ENCODE assay signal across 32 cellular contexts in the genomic region with DNA sequence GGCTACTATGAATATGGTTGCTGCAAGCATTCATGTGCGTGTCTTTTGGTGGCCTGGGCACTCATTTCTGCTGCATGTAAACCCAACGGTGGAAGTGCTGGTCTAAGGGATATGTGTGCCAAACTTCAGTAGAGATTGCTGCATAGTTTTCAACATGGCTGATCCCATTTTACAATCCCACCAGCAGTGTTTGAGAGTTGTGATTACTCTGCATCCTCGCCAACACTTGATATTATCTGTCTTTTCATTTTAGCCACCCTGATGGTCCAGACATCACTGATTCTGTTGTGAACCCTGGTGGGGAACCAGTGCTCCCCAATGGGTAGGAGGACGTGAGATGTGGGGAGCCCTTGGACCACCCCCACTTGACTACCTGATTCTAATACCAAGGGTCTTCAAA. TPM values are rescaled to one million over a fixed set of nuclear protein-coding genes. Genes with fewer than 3 reads are reported as not detected.
DNase-seq lines count a peak whose midpoint lies in the region; ATAC-seq, FAIRE-seq and TF ChIP-seq lines count a peak whose summit lies in the region.
"Had no signal": no experiment of that assay in that cellular context is flagged by ENCODE, and none has a peak within 500 bp of the region (broad histone marks: within the 10 kb centered on the region; RNA-seq: fewer than 3 reads in every experiment).

No MANE protein-coding gene starts in this region.

- H3K36me3 ChIP-seq in HepG2 (replicated peaks in 1 of 2; ENCODE audit: control insufficient read depth in 1 of 2, insufficient read depth in 2 of 2, low read length in 2 of 2) (no peaks in the 10 kb centered on the region), right lobe of liver (no peaks in the 10 kb centered on the region), K562 (ENCODE audit: control insufficient read depth, insufficient read depth, low read length) (no peaks in the 10 kb centered on the region), osteoblast (ENCODE audit: insufficient read depth, low read length) (no peaks in the 10 kb centered on the region)
- H3K36me3 ChIP-seq: BE2C, BLaER1 had no signal

- no peak for DNase-seq in HepG2 (ENCODE audit: low spot score)
- no peak for DNase-seq in right lobe of liver
- DNase-seq in K562 (ENCODE audit: extremely low read depth in 1 of 4, low spot score in 3 of 4) = no peak
- peak; percentile 32 for DNase-seq in osteoblast (ENCODE audit: insufficient read length, low spot score, missing footprints)
- no peak for DNase-seq in ureter (ENCODE audit: low spot score)
- DNase-seq: 8988T; ACHN; BE2C; C1 segment of cervical spinal cord; CD4-positive, alpha-beta memory T cell; CD4-positive, CD25-positive, alpha-beta regulatory T cell; CD8-positive, alpha-beta memory T cell; COR-L47; DMS 273 treated with DMSO at 0.1 percent for 48 hours; DMS153; DMS53; DMS79; DND-41; EL; GDM1 had no signal

- H3K79me2 ChIP-seq in HepG2 (ENCODE audit: insufficient read depth, low read length) = no peaks in the 10 kb centered on the region
- H3K79me2 ChIP-seq in K562 (ENCODE audit: control insufficient read depth, insufficient read depth, low read length) = no peaks in the 10 kb centered on the region
- no peaks in the 10 kb centered on the region for H3K79me2 ChIP-seq in osteoblast (ENCODE audit: insufficient read depth, low read length)

- H4K20me1 ChIP-seq in HepG2 (ENCODE audit: insufficient read depth, low read length) (no peaks in the 10 kb centered on the region), K562 (replicated peaks; ENCODE audit: control insufficient read depth, insufficient read depth, low read length) (no peaks in the 10 kb centered on the region), osteoblast (ENCODE audit: insufficient read depth, low read length) (no peaks in the 10 kb centered on the region)
- H4K20me1 ChIP-seq: BLaER1 had no signal

- intact Hi-C loops in HepG2 (cut with micrococcal nuclease; ENCODE audit: unreplicated experiment) = no loop called here
- intact Hi-C loops in right lobe of liver (cut with DNase I) = no loop called here
- intact Hi-C loops in K562 (cut with micrococcal nuclease) = no loop called here

- no TSS peak for BruUV-seq in HepG2 (replicated peaks; lab: Mats Ljungman, UMichigan)
- BruUV-seq in K562 (replicated peaks; lab: Mats Ljungman, UMichigan) = no TSS peak

- in situ Hi-C loops in HepG2 (cut with HindIII; ENCODE audit: extremely low pct_ligation_motif_present, low pct_unique_long_range_greater_than_20kb) = no loop called here
- in situ Hi-C loops in K562 (cut with MboI) = no loop called here

- H3K4me1 ChIP-seq in HepG2 (ENCODE audit: insufficient read depth, low read length) (peaks cover 9% of the 10 kb centered on the region; the same call in 1 of the 2 replicates), right lobe of liver (no peaks in the 10 kb centered on the region), K562 (replicated peaks in 1 of 2; ENCODE audit: control insufficient read depth in 2 of 2, insufficient read depth in 2 of 2, low read length in 2 of 2) (peaks cover 11 to 12% of the 10 kb centered on the region in 2 experiments; a peak in 4 of 5 replicates), osteoblast (ENCODE audit: insufficient read depth, low read length) (no peaks in the 10 kb centered on the region)
- H3K4me1 ChIP-seq: BE2C had no signal

- TF ChIP-seq POLR2A in HepG2 (IDR thresholded peaks at IDR 0.05; ENCODE audit: insufficient read depth in 1 of 2, low read depth in 2 of 2, low read length in 2 of 2) (no peak), right lobe of liver (IDR thresholded peaks at IDR 0.05) (no peak), K562 (conservative IDR thresholded peaks at IDR 0.05) (no peak)

- H3K9me3 ChIP-seq in HepG2 (ENCODE audit: low read length) (no peaks in the 10 kb centered on the region), right lobe of liver (no peaks in the 10 kb centered on the region), K562 (replicated peaks; ENCODE audit: control insufficient read depth, insufficient read depth, low read depth, low read length) (no peaks in the 10 kb centered on the region), osteoblast (ENCODE audit: low read depth, low read length) (no peaks in the 10 kb centered on the region)
- H3K9me3 ChIP-seq: BE2C, BLaER1 had no signal

- H2AFZ ChIP-seq in HepG2 (ENCODE audit: low read length) (no peak overlapping the region), K562 (ENCODE audit: low read depth, low read length) (no peak overlapping the region), osteoblast (ENCODE audit: low read length) (no peak overlapping the region)

- POLR2A ChIA-PET in HepG2 (lab: Yijun Ruan, JAX) = no interaction called here
- POLR2A ChIA-PET in K562 (lab: Yijun Ruan, JAX) = interaction anchor here (1.0 to 1.4 kb wide), 3 partner anchors 15 to 32 kb away, joined by 3 to 4 read pairs (median 3); no protein-coding TSS in a partner anchor

- H3K9ac ChIP-seq in HepG2 (ENCODE audit: insufficient read depth, low read depth, low read length) (no peak overlapping the region), K562 (ENCODE audit: insufficient read depth in 1 of 2, low read depth in 2 of 2, low read length in 2 of 2) (no peak overlapping the region)
- H3K9ac ChIP-seq: BLaER1 had no signal

- TF ChIP-seq EP300 in HepG2 (IDR thresholded peaks at IDR 0.05; ENCODE audit: low read depth in 2 of 2, low read length in 2 of 2) (no peak), HepG2 (CRISPR knock-in tag; IDR thresholded peaks at IDR 0.05; ENCODE audit: borderline replicate concordance) (no peak), K562 (IDR thresholded peaks at IDR 0.05; ENCODE audit: low read length) (no peak)

- no peak for TF ChIP-seq CTCF in HepG2 (CRISPR knock-in tag; IDR thresholded peaks at IDR 0.05)
- TF ChIP-seq CTCF in right lobe of liver (IDR thresholded peaks at IDR 0.05) = no peak
- TF ChIP-seq CTCF in K562 (IDR thresholded peaks at IDR 0.05 in 2 of 3, conservative IDR thresholded peaks at IDR 0.05 in 1 of 3; ENCODE audit: insufficient read depth in 2 of 3, low read depth in 1 of 3, low read length in 3 of 3) = no peak
- no peak for TF ChIP-seq CTCF in osteoblast (IDR thresholded peaks at IDR 0.05; ENCODE audit: extremely low read depth, low read depth, low read length)

- FAIRE-seq in HepG2 (lab: Jason Lieb, UNC) (no peak), K562 (lab: Jason Lieb, UNC) (no peak)
- FAIRE-seq: A204.1, GM12878, GM12892, GM18507 had no signal

- H3K27ac ChIP-seq in HepG2 (ENCODE audit: extremely low read length, insufficient read depth, low read length) (no peak overlapping the region), right lobe of liver (no peak overlapping the region), K562 (ENCODE audit: extremely low read depth, low read depth, low read length) (no peak overlapping the region), osteoblast (ENCODE audit: low read depth, low read length) (no peak overlapping the region)
- H3K27ac ChIP-seq: BLaER1 had no signal

- H3K9me1 ChIP-seq in K562 (ENCODE audit: control insufficient read depth, insufficient read depth, low read length) = no peaks in the 10 kb centered on the region

- H3K4me3 ChIP-seq in HepG2 (replicated peaks in 1 of 3; ENCODE audit: insufficient read depth in 1 of 3, low read depth in 2 of 3, low read length in 3 of 3) (no peak overlapping the region), right lobe of liver (no peak overlapping the region), K562 (no peak overlapping the region), osteoblast (ENCODE audit: insufficient read depth, low read length) (no peak overlapping the region)
- H3K4me3 ChIP-seq: BLaER1, GM12878 had no signal

- ATAC-seq in HepG2 (no peak), right lobe of liver (no peak), K562 (no peak), SK-N-SH treated with all-trans-retinoic acid at 6 μM for 48 hours (no peak), HG03097 (IDR thresholded peaks at IDR 0.05; ENCODE audit: low FRiP score, unreplicated experiment) (no peak)
- ATAC-seq: GM12878 had no signal

- peaks cover 1 to 25% of the 10 kb centered on the region in 2 experiments; a peak in 2 of 5 replicates for H3K27me3 ChIP-seq in HepG2 (ENCODE audit: control insufficient read depth in 1 of 2, insufficient read depth in 2 of 2, low read length in 2 of 2)
- H3K27me3 ChIP-seq in right lobe of liver = no peaks in the 10 kb centered on the region
- no peaks in the 10 kb centered on the region for H3K27me3 ChIP-seq in K562 (ENCODE audit: control insufficient read depth in 2 of 2, insufficient read depth in 2 of 2, low read length in 2 of 2)
- H3K27me3 ChIP-seq in osteoblast (ENCODE audit: insufficient read depth, low read length) = no peaks in the 10 kb centered on the region
- H3K27me3 ChIP-seq: BE2C, BLaER1 had no signal

- CTCF ChIA-PET in HepG2 (lab: Yijun Ruan, JAX; ENCODE audit: low intra/inter-chr PET ratio, low total read pairs) (no interaction called here), K562 (lab: Yijun Ruan, JAX; ENCODE audit: low intra/inter-chr PET ratio) (no interaction called here)

- no peak overlapping the region for H3K4me2 ChIP-seq in HepG2 (ENCODE audit: low read depth, low read length)
- H3K4me2 ChIP-seq in K562 (ENCODE audit: insufficient read depth, low read length) = no peak overlapping the region
- H3K4me2 ChIP-seq in osteoblast (ENCODE audit: insufficient read depth, low read length) = no peak overlapping the region
- H3K4me2 ChIP-seq: BLaER1 had no signal

- TF ChIP-seq RAD21 in HepG2 (CRISPR knock-in tag; IDR thresholded peaks at IDR 0.05) (no peak), K562 (CRISPR knock-in tag; conservative IDR thresholded peaks at IDR 0.05 in 1 of 2, IDR thresholded peaks at IDR 0.05 in 1 of 2) (no peak)

- WGBS in HepG2 (ENCODE audit: low lambda C conversion rate) = 18% methylated on average over 4 of the region's 4 CpGs
- WGBS in right lobe of liver (ENCODE audit: insufficient coverage, low coverage, low lambda C conversion rate, missing lambda C conversion rate) = 71% methylated on average over 2 of the region's 4 CpGs
- 31% methylated on average over 4 of the region's 4 CpGs for WGBS in K562 (ENCODE audit: insufficient coverage, low coverage, missing lambda C conversion rate)

RNA-seq across cellular contexts. Expression of a gene that starts 27.5 kb away (rescaled TPM):
- total RNA-seq in HepG2 (2016; rRNA removed; fragmentation: Illumina TruSeq; extraction: Trizol) (not detected in 2 replicates), right lobe of liver (under 1 TPM in 5 of 6 experiments, not detected in 1; 0.05 to 0.37 (median 0.22) TPM), K562 (2014; rRNA removed) (0.41 and 0.45 TPM in 2 replicates), K562 (2014; rRNA removed; fragmentation: Illumina TruSeq; extraction: Trizol) (0.10 and 0.29 TPM in 2 replicates), K562 (2015; rRNA removed; fragmentation: Illumina TruSeq; extraction: Trizol) (0.22 and 0.23 TPM in 2 replicates), K562 (2021) (0.98 and 1.7 TPM in 2 replicates), osteoblast (not detected in 2 replicates), ureter (1.9 TPM)
- total RNA-seq in HepG2 (2016; cell fraction: cytosol; rRNA removed; fragmentation: Illumina TruSeq; extraction: Trizol; ENCODE audit: low read depth) = not detected in 2 replicates
- total RNA-seq in HepG2 (2016; cell fraction: insoluble cytoplasmic fraction; rRNA removed; fragmentation: Illumina TruSeq; extraction: Trizol) = not detected in 2 replicates
- not detected in 2 replicates for total RNA-seq in HepG2 (2016; cell fraction: membrane; rRNA removed; fragmentation: Illumina TruSeq; extraction: Trizol)
- total RNA-seq in HepG2 (2016; cell fraction: nucleus; rRNA removed; fragmentation: Illumina TruSeq; extraction: Trizol) = not detected in 2 replicates
- polyA plus RNA-seq in HepG2 (2011; rRNA removed) (not detected in 2 replicates), K562 (2011; rRNA removed) (1.1 and 1.4 TPM in 2 replicates), K562 (2014; fragmentation: Illumina TruSeq; extraction: Trizol) (0.79 and 1.4 TPM in 2 replicates), K562 (2014; fragmentation: Nextera tagmentation; extraction: Ambion mirVana) (under 1 TPM; 0.01 to 0.03 TPM), K562 (2014; rRNA removed) (0.98 and 1.2 TPM in 2 replicates)
- 0.01 TPM in 1 of 2 replicates, not detected in the other for polyA plus RNA-seq in HepG2 (2011; cell fraction: cytosol; rRNA removed)
- not detected in 2 replicates for polyA plus RNA-seq in HepG2 (2011; cell fraction: nucleus; rRNA removed)
- polyA plus RNA-seq in HepG2 (2012) = not detected in 2 replicates
- not detected in 2 replicates for polyA plus RNA-seq in HepG2 (2016; cell fraction: cytosol; fragmentation: Illumina TruSeq; extraction: Trizol; ENCODE audit: low read depth)
- not detected in 2 replicates for polyA plus RNA-seq in HepG2 (2016; cell fraction: insoluble cytoplasmic fraction; fragmentation: Illumina TruSeq; extraction: Trizol; ENCODE audit: low read depth)
- not detected in 2 replicates for polyA plus RNA-seq in HepG2 (2016; cell fraction: membrane; fragmentation: Illumina TruSeq; extraction: Trizol; ENCODE audit: low read depth)
- not detected in 2 replicates for polyA plus RNA-seq in HepG2 (2016; cell fraction: nucleus; fragmentation: Illumina TruSeq; extraction: Trizol; ENCODE audit: insufficient read depth, low read depth)
- 0.04 and 0.05 TPM in 2 replicates for polyA minus RNA-seq in HepG2 (2011; rRNA and poly(A)+ RNA removed; ENCODE audit: low replicate concordance)
- not detected in 2 replicates for polyA minus RNA-seq in HepG2 (2011; cell fraction: cytosol; rRNA and poly(A)+ RNA removed)
- not detected in 2 replicates for polyA minus RNA-seq in HepG2 (2011; cell fraction: nucleus; rRNA and poly(A)+ RNA removed)
- 1.5 and 2.1 TPM in 2 replicates for total RNA-seq in K562 (2011; cell fraction: chromatin; rRNA removed; ENCODE audit: low replicate concordance)
- 1.2 and 1.3 TPM in 2 replicates for total RNA-seq in K562 (2011; cell fraction: nucleolus; rRNA removed)
- total RNA-seq in K562 (2011; cell fraction: nucleoplasm; rRNA removed) = 0.99 and 1.1 TPM in 2 replicates
- 1.2 and 1.6 TPM in 2 replicates for polyA plus RNA-seq in K562 (2011; cell fraction: cytosol; rRNA removed)
- polyA plus RNA-seq in K562 (2011; cell fraction: nucleus; rRNA removed) = 2.2 and 3.4 TPM in 2 replicates
- polyA plus RNA-seq in K562 (2012) = 0.90 and 1.2 TPM in 2 replicates
- polyA minus RNA-seq in K562 (2011; rRNA and poly(A)+ RNA removed) = 0.98 and 1.1 TPM in 2 replicates
- polyA minus RNA-seq in K562 (2011; cell fraction: cytosol; rRNA and poly(A)+ RNA removed) = 0.95 and 1.7 TPM in 2 replicates
- polyA minus RNA-seq in K562 (2011; cell fraction: nucleus; rRNA and poly(A)+ RNA removed) = 0.67 and 1.9 TPM in 2 replicates
- total RNA-seq: A673, Daoy, G401 had no signal
- polyA plus RNA-seq: AG04450, CD14-positive monocyte had no signal
